ENCODE assay signal across 9 cellular contexts in genomic region chr12:54658306-54659264, GRCh38. TPM values are rescaled to one million over a fixed set of nuclear protein-coding genes. Genes with fewer than 3 reads are reported as not detected.
DNase-seq lines count a peak whose midpoint lies in the region; ATAC-seq, FAIRE-seq and TF ChIP-seq lines count a peak whose summit lies in the region.
"Had no signal": no experiment of that assay in that cellular context is flagged by ENCODE, and none has a peak within 500 bp of the region (broad histone marks: within the 10 kb centered on the region; RNA-seq: fewer than 3 reads in every experiment).

No MANE protein-coding gene starts in this region.

- no peak overlapping the region for H3K9ac ChIP-seq in GM12878 (ENCODE audit: control insufficient read depth, insufficient read depth, low read length)

- intact Hi-C loops in GM12878 (cut with micrococcal nuclease; ENCODE audit: unreplicated experiment), result no loop called here
- intact Hi-C loops in sigmoid colon (cut with DNase I), result no loop called here

- CTCF ChIA-PET in GM12878 (lab: Yijun Ruan, JAX), result interaction anchor here (0.6 to 3.1 kb wide), 33 partner anchors 9 to 881 kb away, joined by 3 to 18 read pairs (median 4); no protein-coding TSS in a partner anchor

- H3K27ac Mint-ChIP-seq in naive B cell, result peak overlapping the region in 1 of 6 donors; percentile 58

- in situ Hi-C loops in GM12878 (cut with MboI), result no loop called here

- BruUV-seq in GM12878 (replicated peaks; lab: Mats Ljungman, UMichigan), result no TSS peak

- FAIRE-seq in D721Med (lab: Jason Lieb, UNC), result no peak
- peak; percentile 75 for FAIRE-seq in GM12878 (lab: Jason Lieb, UNC)

- DNase-seq in D721Med (ENCODE audit: insufficient read length, low spot score), result no peak
- peak in 39 of 76 experiments; percentile 2 to 50 (median 12) for DNase-seq in HUDEP-2 (lab: John Stamatoyannopoulos, UW; ENCODE audit: unreplicated experiment in 76 of 76)
- DNase-seq in SKM-1 treated with dmso at 0.1 percent for 144 hours (lab: John Stamatoyannopoulos, UW; ENCODE audit: unreplicated experiment), result peak; percentile 6
- no peak for DNase-seq in GM12878 (ENCODE audit: low read depth, low spot score)
- DNase-seq in naive B cell, result peak; percentile 8
- no peak for DNase-seq in sigmoid colon
- DNase-seq in occipital lobe (lab: John Stamatoyannopoulos, UW), result no peak

- WGBS in GM12878 (ENCODE audit: insufficient coverage, insufficient replicate concordance, low lambda C conversion rate, missing lambda C conversion rate), result 26% methylated on average over 19 of the region's 19 CpGs
- 48 to 59% methylated on average over 19 of the region's 19 CpGs for WGBS in sigmoid colon, 2 donors

- ATAC-seq in GM19467 (IDR thresholded peaks at IDR 0.05; ENCODE audit: unreplicated experiment) (peak; percentile 63), GM12878 (peak; percentile 93), naive B cell (ENCODE audit: low read depth in 2 of 2) (peak in 1 of 2 donors; percentile 45)

- RAD21 ChIA-PET in GM12878 (lab: Charles Lee; ENCODE audit: unreplicated experiment), result interaction anchor here (0.8 to 1.6 kb wide), 11 partner anchors 13 to 414 kb away, joined by 3 to 15 read pairs (median 4); no protein-coding TSS in a partner anchor

- H3K36me3 ChIP-seq in GM12878 (ENCODE audit: control insufficient read depth in 2 of 2, insufficient read depth in 2 of 2, low read length in 1 of 2), result no peaks in the 10 kb centered on the region
- H3K36me3 ChIP-seq in sigmoid colon, result no peaks in the 10 kb centered on the region

- H3K4me3 ChIP-seq in GM12878 (no peak overlapping the region), sigmoid colon (no peak overlapping the region)

- no peak overlapping the region for H3K27ac ChIP-seq in GM12878 (ENCODE audit: control insufficient read depth, insufficient read depth)
- H3K27ac ChIP-seq in sigmoid colon, result no peak overlapping the region

- TF ChIP-seq EP300 in GM12878 (IDR thresholded peaks at IDR 0.05; ENCODE audit: borderline replicate concordance in 1 of 2, control insufficient read depth in 1 of 2, low read depth in 2 of 2, low read length in 2 of 2) (no peak), sigmoid colon (IDR thresholded peaks at IDR 0.05) (no peak)

- TF ChIP-seq CTCF in D721Med (IDR thresholded peaks at IDR 0.05; ENCODE audit: insufficient read depth, missing control alignments), result peak; percentile 53
- TF ChIP-seq CTCF in GM12878 (IDR thresholded peaks at IDR 0.05 in 2 of 3, conservative IDR thresholded peaks at IDR 0.05 in 1 of 3; ENCODE audit: control insufficient read depth in 2 of 3, extremely low read depth in 1 of 3, insufficient read depth in 1 of 3, low read depth in 3 of 3, low read length in 3 of 3), result peak; percentile 68 to 81 (median 70)
- no peak for TF ChIP-seq CTCF in sigmoid colon (IDR thresholded peaks at IDR 0.05)

- peak; percentile 51 for TF ChIP-seq RAD21 in GM12878 (IDR thresholded peaks at IDR 0.05; ENCODE audit: insufficient read depth, low read depth, low read length)

- no peaks in the 10 kb centered on the region for H4K20me1 ChIP-seq in GM12878 (ENCODE audit: control insufficient read depth, insufficient read depth)

- no peak overlapping the region for H2AFZ ChIP-seq in GM12878 (ENCODE audit: control insufficient read depth, low read depth, low read length)

- no peaks in the 10 kb centered on the region for H3K79me2 ChIP-seq in GM12878 (ENCODE audit: control insufficient read depth, insufficient read depth, low read length)

- no peak overlapping the region for H3K4me2 ChIP-seq in GM12878 (ENCODE audit: control insufficient read depth, insufficient read depth)

- H3K4me1 Mint-ChIP-seq in naive B cell, result no peaks in the 10 kb centered on the region

- H3K9me3 Mint-ChIP-seq in naive B cell, result no peaks in the 10 kb centered on the region

- H3K27me3 ChIP-seq in GM12878 (replicated peaks in 1 of 2; ENCODE audit: control insufficient read depth in 2 of 2, insufficient read depth in 2 of 2, low read length in 1 of 2) (peaks cover 0 to 2% of the 10 kb centered on the region in 2 experiments; a peak in 2 of 4 replicates), sigmoid colon (no peaks in the 10 kb centered on the region)

- TF ChIP-seq POLR2A in GM12878 (IDR thresholded peaks at IDR 0.05; ENCODE audit: low read depth, low read length), result no peak
- TF ChIP-seq POLR2A in sigmoid colon (IDR thresholded peaks at IDR 0.05), result no peak

- H3K27me3 Mint-ChIP-seq in naive B cell, result peaks cover 20 to 36% (median 33%) of the 10 kb centered on the region in 3 donors

- H3K9me3 ChIP-seq in GM12878 (replicated peaks; ENCODE audit: control insufficient read depth, insufficient read depth, low read length) (no peaks in the 10 kb centered on the region), sigmoid colon (no peaks in the 10 kb centered on the region)

- POLR2A ChIA-PET in GM12878 (lab: Charles Lee), result interaction anchor here (0.6 kb wide), 1 partner anchor 14 kb away, joined by 4 read pairs; no protein-coding TSS in a partner anchor

- H3K4me3 Mint-ChIP-seq in naive B cell, result peak overlapping the region in 1 of 8 donors; percentile 16

- H3K4me1 ChIP-seq in GM12878 (ENCODE audit: control insufficient read depth, insufficient read depth, low read length), result no peaks in the 10 kb centered on the region
- no peaks in the 10 kb centered on the region for H3K4me1 ChIP-seq in sigmoid colon

- SMC1A ChIA-PET in GM12878 (lab: Charles Lee; ENCODE audit: uncharacterized antibody, unreplicated experiment), result interaction anchor here (0.6 to 1.4 kb wide), 9 partner anchors 15 to 300 kb away, joined by 3 to 6 read pairs (median 3); no protein-coding TSS in a partner anchor

- no peaks in the 10 kb centered on the region for H3K36me3 Mint-ChIP-seq in naive B cell

TF ChIP-seq in GM12878, 131 proteins besides CTCF, POLR2A, EP300 and RAD21:
- peak; percentile 59; the same call in 1 of the 2 replicates for TF ChIP-seq YY1 (IDR thresholded peaks at IDR 0.05; ENCODE audit: low read depth, low read length)
- peak; percentile 36; the same call in 1 of the 2 replicates for TF ChIP-seq SMC3 (IDR thresholded peaks at IDR 0.05; ENCODE audit: borderline replicate concordance, low read length)
- TF ChIP-seq FOXM1 (IDR thresholded peaks at IDR 0.05; ENCODE audit: low read depth, low read length), result no peak

RNA-seq across cellular contexts. Expression of gene DCD, which starts 10.4 kb away (rescaled TPM):
- total RNA-seq in GM12878 (2013; cell fraction: nucleolus; rRNA removed), result not detected in 2 replicates
- total RNA-seq in GM12878 (2014; rRNA removed) (not detected in 2 replicates), GM12878 (2014; rRNA removed; fragmentation: Illumina TruSeq; extraction: Trizol) (not detected in 2 replicates), GM12878 (2021) (not detected in 2 replicates), sigmoid colon (not detected), occipital lobe (not detected)
- polyA plus RNA-seq in GM12878 (2011; ENCODE audit: low read depth), result not detected
- polyA plus RNA-seq in GM12878 (2011; rRNA removed) (not detected in 2 replicates), GM12878 (2014; fragmentation: Illumina TruSeq; extraction: Trizol) (not detected in 2 replicates), GM12878 (2014; fragmentation: Nextera tagmentation; extraction: Ambion mirVana) (not detected), GM12878 (2014; rRNA removed) (not detected in 2 replicates), GM12878 (2016; fragmentation: Nextera tagmentation; extraction: Ambion mirVana) (not detected), naive B cell (ENCODE audit: low read depth in 6 of 6) (not detected), sigmoid colon (not detected)
- polyA plus RNA-seq in GM12878 (2011; cell fraction: cytosol; rRNA removed), result not detected in 2 replicates
- polyA plus RNA-seq in GM12878 (2011; cell fraction: nucleus; rRNA removed), result not detected in 2 replicates
- polyA plus RNA-seq in GM12878 (2012), result not detected in 2 replicates
- polyA minus RNA-seq in GM12878 (2011; rRNA and poly(A)+ RNA removed), result not detected in 2 replicates
- not detected in 2 replicates for polyA minus RNA-seq in GM12878 (2011; cell fraction: cytosol; rRNA and poly(A)+ RNA removed)
- not detected in 2 replicates for polyA minus RNA-seq in GM12878 (2011; cell fraction: nucleus; rRNA and poly(A)+ RNA removed)
- total RNA-seq: activated CD8-positive, alpha-beta memory T cell treated with anti-CD3 and anti-CD28 coated beads for 36 hours had no signal

RNA-seq across cellular contexts. Expression of gene LACRT, which starts 23.9 kb away (rescaled TPM):
- total RNA-seq in GM12878 (2013; cell fraction: nucleolus; rRNA removed), result not detected in 2 replicates
- total RNA-seq in GM12878 (2014; rRNA removed) (not detected in 2 replicates), GM12878 (2014; rRNA removed; fragmentation: Illumina TruSeq; extraction: Trizol) (not detected in 2 replicates), GM12878 (2021) (not detected in 2 replicates), sigmoid colon (not detected), occipital lobe (not detected)
- not detected for polyA plus RNA-seq in GM12878 (2011; ENCODE audit: low read depth)
- polyA plus RNA-seq in GM12878 (2011; rRNA removed) (not detected in 2 replicates), GM12878 (2014; fragmentation: Illumina TruSeq; extraction: Trizol) (not detected in 2 replicates), GM12878 (2014; fragmentation: Nextera tagmentation; extraction: Ambion mirVana) (not detected), GM12878 (2014; rRNA removed) (not detected in 2 replicates), GM12878 (2016; fragmentation: Nextera tagmentation; extraction: Ambion mirVana) (not detected), naive B cell (ENCODE audit: low read depth in 6 of 6) (not detected), sigmoid colon (not detected)
- polyA plus RNA-seq in GM12878 (2011; cell fraction: cytosol; rRNA removed), result not detected in 2 replicates
- not detected in 2 replicates for polyA plus RNA-seq in GM12878 (2011; cell fraction: nucleus; rRNA removed)
- polyA plus RNA-seq in GM12878 (2012), result not detected in 2 replicates
- not detected in 2 replicates for polyA minus RNA-seq in GM12878 (2011; rRNA and poly(A)+ RNA removed)
- polyA minus RNA-seq in GM12878 (2011; cell fraction: cytosol; rRNA and poly(A)+ RNA removed), result not detected in 2 replicates
- polyA minus RNA-seq in GM12878 (2011; cell fraction: nucleus; rRNA and poly(A)+ RNA removed), result not detected in 2 replicates
- total RNA-seq: activated CD8-positive, alpha-beta memory T cell treated with anti-CD3 and anti-CD28 coated beads for 36 hours had no signal

Comparison
In these comparisons a context has a peak if more than half of its experiments do, and no peak if none do; other contexts are left out.
1. DNase-seq: peak in HUDEP-2 (39 of 76), SKM-1 treated with dmso at 0.1 percent for 144 hours (single experiment) and naive B cell (single experiment); none in D721Med (single experiment), GM12878 (single experiment), sigmoid colon (single experiment) and occipital lobe (single experiment).
2. CTCF ChIP-seq: peak in D721Med (single experiment) and GM12878 (3 of 3); none in sigmoid colon (0 of 4).